26 cellular contexts compared by ENCODE assay signal in genomic region chr10:78800535-78801320, GRCh38.
"Had no signal": no experiment of that assay in that cellular context is flagged by ENCODE, and none has a peak within 500 bp of the region (broad histone marks: within the 10 kb centered on the region; RNA-seq: fewer than 3 reads in every experiment).

No MANE protein-coding gene starts in this region.

- H3K4me3 ChIP-seq: coronary artery, dorsolateral prefrontal cortex had no signal

- H3K36me3 ChIP-seq: brain microvascular endothelial cell had no signal

- DNase-seq: activated CD4-positive, alpha-beta memory T cell treated with anti-CD3 and anti-CD28 coated beads, Interleukin-2, amount 10 ng/mL, durations not matched to agents 7 days and 5 days; activated CD4-positive, alpha-beta T cell treated with anti-CD3 and anti-CD28 coated beads for 36 hours; activated CD4-positive, alpha-beta T cell treated with anti-CD3 and anti-CD28 coated beads, Interleukin-2, amount 10 ng/mL, durations not matched to agents 7 days and 5 days; activated CD4-positive, alpha-beta T cell treated with anti-CD3 and anti-CD28 coated beads, Interleukin-2, amount 50 U/mL, for 4 hours; activated CD4-positive, CD25-positive, alpha-beta regulatory T cell; activated CD4-positive, CD25-positive, alpha-beta regulatory T cell treated with anti-CD3 and anti-CD28 coated beads, Interleukin-2, amount 50 U/mL, for 72 hours; activated CD8-positive, alpha-beta memory T cell treated with anti-CD3 and anti-CD28 coated beads, Interleukin-2, amount 50 U/mL, for 48 hours; activated gamma-delta T cell; activated naive CD4-positive, alpha-beta T cell; activated naive CD4-positive, alpha-beta T cell treated with anti-CD3 and anti-CD28 coated beads, Interleukin-2, amount 50 U/mL, for 16 hours; activated T-cell treated with anti-CD3 and anti-CD28 coated beads for 4 hours; activated T-cell treated with anti-CD3 and anti-CD28 coated beads, Interleukin-2, amount 50 U/mL, for 24 hours; activated T-cell treated with anti-CD3 and anti-CD28 coated beads, Interleukin-2, amount 50 U/mL, for 72 hours; amniotic stem cell; anterior cingulate cortex; brain microvascular endothelial cell; dorsolateral prefrontal cortex; effector memory CD4-positive, alpha-beta T cell; endodermal cell; foreskin fibroblast; head of caudate nucleus; T-helper 1 cell; T-helper 17 cell; T1000 had no signal

- H3K27ac ChIP-seq: brain microvascular endothelial cell, dorsolateral prefrontal cortex had no signal

- H3K27me3 ChIP-seq: dorsolateral prefrontal cortex had no signal

- ATAC-seq: activated CD4-positive, alpha-beta T cell treated with anti-CD3 and anti-CD28 coated beads for 36 hours; activated T-cell treated with anti-CD3 and anti-CD28 coated beads, Interleukin-2, amount 50 U/mL, for 72 hours; esophagus mucosa; T-helper 17 cell had no signal
